8 cellular contexts compared by ENCODE assay signal in genomic region chr16:4663756-4664465, GRCh38. TPM values are rescaled to one million over a fixed set of nuclear protein-coding genes. Genes with fewer than 3 reads are reported as not detected.
DNase-seq lines count a peak whose midpoint lies in the region; ATAC-seq, FAIRE-seq and TF ChIP-seq lines count a peak whose summit lies in the region.

No MANE protein-coding gene starts in this region.

- POLR2A ChIA-PET in activated CD4-positive, alpha-beta T cell treated with anti-CD3 and anti-CD28 coated beads for 36 hours (lab: Charles Lee) = interaction anchor here (0.6 kb wide), 2 partner anchors 18 to 48 kb away, joined by 3 read pairs; no protein-coding TSS in a partner anchor

- H3K4me3 Mint-ChIP-seq in activated CD4-positive, alpha-beta T cell treated with anti-CD3 and anti-CD28 coated beads for 36 hours = peak overlapping the region; percentile 60
- H3K4me3 Mint-ChIP-seq in activated naive CD8-positive, alpha-beta T cell = peak overlapping the region; percentile 69

- DNase-seq in activated CD4-positive, alpha-beta T cell treated with anti-CD3 and anti-CD28 coated beads for 36 hours = peak; percentile 21
- DNase-seq in activated CD4-positive, alpha-beta T cell treated with anti-CD3 and anti-CD28 coated beads, Interleukin-2, amount 50 U/mL, for 4 hours = no peak
- DNase-seq in kidney (no peak), kidney glomerular epithelial cell (lab: John Stamatoyannopoulos, UW) (no peak)

- no peak for FAIRE-seq in kidney (lab: Jason Lieb, UNC)

- no peaks in the 10 kb centered on the region for H3K9me3 Mint-ChIP-seq in activated CD4-positive, alpha-beta T cell treated with anti-CD3 and anti-CD28 coated beads for 36 hours (ENCODE audit: low read depth)
- no peaks in the 10 kb centered on the region for H3K9me3 Mint-ChIP-seq in activated naive CD8-positive, alpha-beta T cell (ENCODE audit: low read depth)

- intact Hi-C loops in activated CD4-positive, alpha-beta T cell treated with anti-CD3 and anti-CD28 coated beads for 36 hours (cut with DNase I, micrococcal nuclease) = loop anchor here in 1 of 2 experiments (5.0 kb wide), 1 partner anchor 37 kb away; no protein-coding TSS in a partner anchor
- intact Hi-C loops in kidney (cut with DNase I) = no loop called here

- peak overlapping the region in 1 of 2 donors; percentile 12 for H3K4me3 ChIP-seq in kidney (ENCODE audit: low read length in 2 of 2)

- peaks cover 21 to 23% of the 10 kb centered on the region in 2 donors for H3K36me3 ChIP-seq in kidney (ENCODE audit: control insufficient read depth in 1 of 2, insufficient read depth in 2 of 2, low read length in 2 of 2)

- no peaks in the 10 kb centered on the region for H3K27me3 Mint-ChIP-seq in activated CD4-positive, alpha-beta T cell treated with anti-CD3 and anti-CD28 coated beads for 36 hours
- no peaks in the 10 kb centered on the region for H3K27me3 Mint-ChIP-seq in activated naive CD8-positive, alpha-beta T cell

- H3K9me3 ChIP-seq in kidney (ENCODE audit: control insufficient read depth in 1 of 2, low read length in 2 of 2) = no peaks in the 10 kb centered on the region

- TF ChIP-seq CTCF in kidney (IDR thresholded peaks at IDR 0.05; ENCODE audit: borderline replicate concordance, extremely low read depth, insufficient read depth) = no peak

- H3K4me1 ChIP-seq in kidney (ENCODE audit: control insufficient read depth in 1 of 2, insufficient read depth in 1 of 2, low read depth in 1 of 2, low read length in 2 of 2) = peaks cover 0 to 25% of the 10 kb centered on the region in 2 donors

- no peak overlapping the region for H3K9ac ChIP-seq in kidney (ENCODE audit: low read length in 2 of 2)

- no peak for ATAC-seq in activated CD4-positive, alpha-beta T cell treated with anti-CD3 and anti-CD28 coated beads for 36 hours
- ATAC-seq in GM18498 (IDR thresholded peaks at IDR 0.05; ENCODE audit: unreplicated experiment) (no peak), HG03460 (IDR thresholded peaks at IDR 0.05; ENCODE audit: unreplicated experiment) (no peak)

- H3K27ac ChIP-seq in kidney (ENCODE audit: low read depth in 2 of 2, low read length in 2 of 2) (peak overlapping the region; percentile 18 to 75), temporal lobe (ENCODE audit: low read depth, low read length) (peak overlapping the region; percentile 78)

- CTCF ChIA-PET in activated CD4-positive, alpha-beta T cell treated with anti-CD3 and anti-CD28 coated beads for 36 hours (lab: Charles Lee) = interaction anchor here (0.6 kb wide), 1 partner anchor 39 kb away, joined by 4 read pairs; the partner anchor contains the start of gene MGRN1

- peaks cover 68% of the 10 kb centered on the region for H3K4me1 Mint-ChIP-seq in activated CD4-positive, alpha-beta T cell treated with anti-CD3 and anti-CD28 coated beads for 36 hours
- H3K4me1 Mint-ChIP-seq in activated naive CD8-positive, alpha-beta T cell (ENCODE audit: low read depth) = peaks cover 65% of the 10 kb centered on the region

- H3K27ac Mint-ChIP-seq in activated CD4-positive, alpha-beta T cell treated with anti-CD3 and anti-CD28 coated beads for 36 hours = peak overlapping the region; percentile 92
- H3K27ac Mint-ChIP-seq in activated naive CD8-positive, alpha-beta T cell = peak overlapping the region; percentile 85

- H3K36me3 Mint-ChIP-seq in activated CD4-positive, alpha-beta T cell treated with anti-CD3 and anti-CD28 coated beads for 36 hours (ENCODE audit: low read depth) = peaks cover 27% of the 10 kb centered on the region
- H3K36me3 Mint-ChIP-seq in activated naive CD8-positive, alpha-beta T cell = no peaks in the 10 kb centered on the region

RNA-seq across cellular contexts. Expression of gene NUDT16L1, which starts 29.5 kb away (rescaled TPM):
- 10 to 100 TPM; 16.4 to 22.5 TPM for total RNA-seq in activated CD4-positive, alpha-beta T cell treated with anti-CD3 and anti-CD28 coated beads for 36 hours
- total RNA-seq in kidney (30.6 TPM), temporal lobe (34.9 TPM)
- polyA plus RNA-seq in kidney (ENCODE audit: insufficient read depth, low read depth, low replicate concordance) = 69.4 TPM

RNA-seq across cellular contexts. Expression of gene MGRN1, which starts 39.3 kb away (rescaled TPM):
- 10 to 100 TPM; 65.0 to 75.4 TPM for total RNA-seq in activated CD4-positive, alpha-beta T cell treated with anti-CD3 and anti-CD28 coated beads for 36 hours
- total RNA-seq in kidney = 90.8 TPM
- polyA plus RNA-seq in kidney (ENCODE audit: insufficient read depth, low read depth, low replicate concordance) = 19.7 TPM
- 51.1 TPM for total RNA-seq in temporal lobe

RNA-seq across cellular contexts. Expression of gene UBALD1, which starts 49.2 kb away (rescaled TPM):
- total RNA-seq in activated CD4-positive, alpha-beta T cell treated with anti-CD3 and anti-CD28 coated beads for 36 hours = 10 to 100 TPM in 1 of 2 experiments, 1 to 10 TPM in 1; 9.7 to 10.2 TPM
- 38.3 TPM for total RNA-seq in kidney
- polyA plus RNA-seq in kidney (ENCODE audit: insufficient read depth, low read depth, low replicate concordance) = 31.8 TPM
- total RNA-seq in temporal lobe = 3.2 TPM
